14 cellular contexts compared by ENCODE assay signal in genomic region chr5:111829701-111830100, GRCh38.
DNase-seq lines count a peak whose midpoint lies in the region; TF ChIP-seq lines count a peak whose summit lies in the region.
"Had no signal": no experiment of that assay in that cellular context is flagged by ENCODE, and none has a peak within 500 bp of the region (broad histone marks: within the 10 kb centered on the region; RNA-seq: fewer than 3 reads in every experiment).

No MANE protein-coding gene starts in this region.

- DNase-seq in AG04449 (ENCODE audit: low read depth, low spot score) (peak; percentile 87), HPDE6-E6E7 (ENCODE audit: extremely low spot score) (peak; percentile 15), amniotic stem cell (lab: John Stamatoyannopoulos, UW) (peak; percentile 24), hepatic stellate cell (ENCODE audit: low spot score) (peak; percentile 58), NCI-H2029 treated with DMSO at 0.1 percent for 48 hours (lab: John Stamatoyannopoulos, UW) (no peak), SIG-M5 treated with dmso at 0.1 percent for 504 hours (lab: John Stamatoyannopoulos, UW; ENCODE audit: unreplicated experiment) (no peak), OCI-M1 (lab: John Stamatoyannopoulos, UW) (no peak)
- DNase-seq in activated CD8-positive, alpha-beta memory T cell treated with anti-CD3 and anti-CD28 coated beads, Interleukin-2, amount 50 U/mL, for 4 hours, result no peak
- DNase-seq: activated CD4-positive, alpha-beta T cell treated with anti-CD3 and anti-CD28 coated beads for 1 hour; activated T-cell treated with anti-CD3 and anti-CD28 coated beads, Interleukin-2, amount 50 U/mL, for 72 hours; erythroblast; NCI-H524 treated with DMSO at 0.1 percent for 48 hours; right lobe of liver; testis had no signal

- TF ChIP-seq CTCF in AG04449 (IDR thresholded peaks at IDR 0.05; ENCODE audit: insufficient read depth, low read length, missing control alignments), result no peak

- no peak overlapping the region for H3K4me3 ChIP-seq in AG04449 (ENCODE audit: low read depth, low read length)
- H3K4me3 ChIP-seq: right lobe of liver, testis had no signal

- POLR2A ChIA-PET in AG04449 (lab: Yijun Ruan, JAX), result interaction anchor here (0.6 to 1.0 kb wide), 2 partner anchors 39 to 73 kb away, joined by 3 to 8 read pairs; partner anchors contain the start of gene NREP

- CTCF ChIA-PET in AG04449 (lab: Yijun Ruan, JAX), result interaction anchor here (1.9 kb wide), 1 partner anchor 279 kb away, joined by 8 read pairs; no protein-coding TSS in a partner anchor

Comparison
In these comparisons a context has a peak if more than half of its experiments do, and no peak if none do; other contexts are left out.
1. DNase-seq: peak in AG04449 (single experiment), HPDE6-E6E7 (single experiment), amniotic stem cell (single experiment) and hepatic stellate cell (single experiment); none in NCI-H2029 treated with DMSO at 0.1 percent for 48 hours (single experiment), activated CD8-positive, alpha-beta memory T cell treated with anti-CD3 and anti-CD28 coated beads, Interleukin-2, amount 50 U/mL, for 4 hours (single experiment), SIG-M5 treated with dmso at 0.1 percent for 504 hours (single experiment) and OCI-M1 (single experiment).